In genomic region chr13:71117920-71118319, GRCh38 we compare ENCODE assay signal across 24 cellular contexts.
DNase-seq lines count a peak whose midpoint lies in the region; ATAC-seq, FAIRE-seq and TF ChIP-seq lines count a peak whose summit lies in the region.
"Had no signal": no experiment of that assay in that cellular context is flagged by ENCODE, and none has a peak within 500 bp of the region (broad histone marks: within the 10 kb centered on the region; RNA-seq: fewer than 3 reads in every experiment).

No MANE protein-coding gene starts in this region.

- TF ChIP-seq CTCF in lower leg skin (IDR thresholded peaks at IDR 0.05) = no peak

- intact Hi-C loops in lower leg skin (cut with DNase I; ENCODE audit: low total_unique reads) = no loop called here

- H3K4me3 ChIP-seq in small intestine (ENCODE audit: low read depth in 1 of 2, low read length in 2 of 2) = no peak overlapping the region
- H3K4me3 ChIP-seq in lower leg skin (ENCODE audit: low read depth, poor library complexity, severe bottlenecking) = no peak overlapping the region
- H3K4me3 ChIP-seq: BLaER1, GM12878 had no signal

- no peaks in the 10 kb centered on the region for H3K27me3 ChIP-seq in small intestine (ENCODE audit: control insufficient read depth in 2 of 2, insufficient read depth in 2 of 2, low read length in 2 of 2)
- H3K27me3 ChIP-seq: BE2C, BLaER1 had no signal

- no peaks in the 10 kb centered on the region for H3K4me1 ChIP-seq in small intestine (ENCODE audit: control insufficient read depth in 2 of 2, insufficient read depth in 1 of 2, low read depth in 1 of 2, low read length in 1 of 2)
- H3K4me1 ChIP-seq: BE2C, BLaER1 had no signal

- FAIRE-seq in colon (lab: Jason Lieb, UNC) (peak; percentile 21), small intestine (lab: Jason Lieb, UNC) (peak; percentile 30)
- FAIRE-seq: A204.1, GM12878, GM12892, GM18507 had no signal

- no peak for TF ChIP-seq POLR2A in lower leg skin (IDR thresholded peaks at IDR 0.05)

- H3K9me3 ChIP-seq in small intestine (ENCODE audit: control insufficient read depth, low read depth) = no peaks in the 10 kb centered on the region
- H3K9me3 ChIP-seq: BE2C, BLaER1 had no signal

- DNase-seq in HT-29 (ENCODE audit: low spot score) (peak; percentile 30), small intestine (no peak), lower leg skin (ENCODE audit: low spot score in 2 of 2) (no peak)
- DNase-seq: 8988T; ACHN; BE2C; C1 segment of cervical spinal cord; CD4-positive, alpha-beta memory T cell; CD4-positive, CD25-positive, alpha-beta regulatory T cell; CD8-positive, alpha-beta memory T cell; COR-L47; DMS 273 treated with DMSO at 0.1 percent for 48 hours; DMS153; DMS79; DND-41; EL; GDM1 had no signal

- H3K27ac ChIP-seq in small intestine (ENCODE audit: low read depth in 1 of 2, low read length in 1 of 2) = no peak overlapping the region
- H3K27ac ChIP-seq: BLaER1 had no signal

- H3K36me3 ChIP-seq in small intestine (ENCODE audit: control insufficient read depth in 2 of 2, insufficient read depth in 2 of 2, low read length in 2 of 2) = no peaks in the 10 kb centered on the region
- H3K36me3 ChIP-seq: BE2C, BLaER1 had no signal

- ATAC-seq in HG03354 (IDR thresholded peaks at IDR 0.05; ENCODE audit: poor library complexity, severe bottlenecking, unreplicated experiment) = no peak
- ATAC-seq: GM12878 had no signal
